9 cellular contexts compared by ENCODE assay signal in the genomic region with DNA sequence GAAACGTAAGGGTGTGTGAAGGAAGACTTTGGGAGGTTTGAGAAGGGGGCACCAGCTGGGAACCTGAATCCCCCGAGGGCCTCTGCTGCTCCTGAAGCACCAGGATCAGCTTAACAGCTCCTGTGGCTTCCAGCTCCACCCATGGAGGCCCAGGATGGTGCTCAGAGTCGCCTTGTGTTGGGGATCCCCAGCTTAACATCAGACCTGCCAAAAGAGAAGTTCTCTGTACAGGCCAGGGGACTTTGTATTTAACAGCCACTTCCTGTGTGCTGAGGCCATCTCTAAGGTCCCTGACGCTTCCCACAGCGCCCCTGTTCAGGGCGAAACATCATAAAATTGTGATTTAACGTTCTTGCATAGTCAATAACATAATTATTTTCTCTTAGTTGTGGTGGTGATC.
DNase-seq lines count a peak whose midpoint lies in the region; ATAC-seq and TF ChIP-seq lines count a peak whose summit lies in the region.
"Had no signal": no experiment of that assay in that cellular context is flagged by ENCODE, and none has a peak within 500 bp of the region (broad histone marks: within the 10 kb centered on the region; RNA-seq: fewer than 3 reads in every experiment).

No MANE protein-coding gene starts in this region.

- CTCF ChIA-PET in activated naive CD4-positive, alpha-beta T cell treated with anti-CD3 and anti-CD28 coated beads, Interleukin-2, amount 10 ng/mL, durations not matched to agents 7 days and 5 days (lab: Charles Lee): interaction anchor here (0.9 to 1.1 kb wide), 2 partner anchors 39 to 140 kb away, joined by 3 to 4 read pairs; no protein-coding TSS in a partner anchor

- H3K4me1 Mint-ChIP-seq in activated naive CD4-positive, alpha-beta T cell treated with anti-CD3 and anti-CD28 coated beads, Interleukin-2, amount 10 ng/mL, durations not matched to agents 7 days and 5 days: peaks cover 60% of the 10 kb centered on the region
- peaks cover 84% of the 10 kb centered on the region for H3K4me1 Mint-ChIP-seq in activated T-cell treated with anti-CD3 and anti-CD28 coated beads, Interleukin-2, amount 50 U/mL, for 72 hours (ENCODE audit: low read depth)
- H3K4me1 Mint-ChIP-seq in type B pancreatic cell (ENCODE audit: unreplicated experiment): peaks cover 34% of the 10 kb centered on the region

- H3K27me3 ChIP-seq in MG63: no peaks in the 10 kb centered on the region

- H3K27ac Mint-ChIP-seq in activated naive CD4-positive, alpha-beta T cell treated with anti-CD3 and anti-CD28 coated beads, Interleukin-2, amount 10 ng/mL, durations not matched to agents 7 days and 5 days: peak overlapping the region; percentile 58
- peak overlapping the region; percentile 97 for H3K27ac Mint-ChIP-seq in activated T-cell treated with anti-CD3 and anti-CD28 coated beads, Interleukin-2, amount 50 U/mL, for 72 hours
- peak overlapping the region; percentile 68 for H3K27ac Mint-ChIP-seq in type B pancreatic cell

- in situ Hi-C loops in G401 (cut with HindIII; ENCODE audit: low sequenced_read_pairs): no loop called here

- no peak for TF ChIP-seq CTCF in type B pancreatic cell (conservative IDR thresholded peaks at IDR 0.05)

- H3K4me3 Mint-ChIP-seq in activated naive CD4-positive, alpha-beta T cell treated with anti-CD3 and anti-CD28 coated beads, Interleukin-2, amount 10 ng/mL, durations not matched to agents 7 days and 5 days: no peak overlapping the region
- peak overlapping the region; percentile 22 to 58 for H3K4me3 Mint-ChIP-seq in activated T-cell treated with anti-CD3 and anti-CD28 coated beads, Interleukin-2, amount 50 U/mL, for 72 hours
- H3K4me3 Mint-ChIP-seq in type B pancreatic cell: no peak overlapping the region
- H3K4me3 Mint-ChIP-seq: CD14-positive monocyte had no signal

- peaks cover 74% of the 10 kb centered on the region for H3K36me3 Mint-ChIP-seq in activated naive CD4-positive, alpha-beta T cell treated with anti-CD3 and anti-CD28 coated beads, Interleukin-2, amount 10 ng/mL, durations not matched to agents 7 days and 5 days
- H3K36me3 Mint-ChIP-seq in activated T-cell treated with anti-CD3 and anti-CD28 coated beads, Interleukin-2, amount 50 U/mL, for 72 hours (ENCODE audit: insufficient read depth in 2 of 2): peaks cover 12 to 54% of the 10 kb centered on the region in 2 donors
- peaks cover 38% of the 10 kb centered on the region for H3K36me3 Mint-ChIP-seq in type B pancreatic cell

- no peak overlapping the region for H3K4me3 ChIP-seq in MG63

- peak; percentile 89 for ATAC-seq in HG02981 (IDR thresholded peaks at IDR 0.05; ENCODE audit: unreplicated experiment)
- peak; percentile 79 to 85 for ATAC-seq in activated T-cell treated with anti-CD3 and anti-CD28 coated beads, Interleukin-2, amount 50 U/mL, for 72 hours (replicated peaks in 1 of 2)

- no peak for DNase-seq in activated naive CD4-positive, alpha-beta T cell treated with anti-CD3 and anti-CD28 coated beads, Interleukin-2, amount 10 ng/mL, durations not matched to agents 7 days and 5 days
- DNase-seq in activated naive CD4-positive, alpha-beta T cell treated with Interleukin-2 at 50 U/mL for 16 hours: no peak
- peak; percentile 25 to 32 for DNase-seq in activated T-cell treated with anti-CD3 and anti-CD28 coated beads, Interleukin-2, amount 50 U/mL, for 72 hours
- DNase-seq in type B pancreatic cell (ENCODE audit: extremely low spot score, unreplicated experiment) (no peak), G401 (ENCODE audit: low spot score) (no peak), MG63 (no peak), NCI-H748 treated with DMSO at 0.1 percent for 48 hours (lab: John Stamatoyannopoulos, UW) (no peak)

- H3K9me3 Mint-ChIP-seq in activated naive CD4-positive, alpha-beta T cell treated with anti-CD3 and anti-CD28 coated beads, Interleukin-2, amount 10 ng/mL, durations not matched to agents 7 days and 5 days: peaks cover 6% of the 10 kb centered on the region
- no peaks in the 10 kb centered on the region for H3K9me3 Mint-ChIP-seq in activated T-cell treated with anti-CD3 and anti-CD28 coated beads, Interleukin-2, amount 50 U/mL, for 72 hours
- H3K9me3 Mint-ChIP-seq in type B pancreatic cell: peaks cover 6% of the 10 kb centered on the region

- H3K27me3 Mint-ChIP-seq in activated naive CD4-positive, alpha-beta T cell treated with anti-CD3 and anti-CD28 coated beads, Interleukin-2, amount 10 ng/mL, durations not matched to agents 7 days and 5 days: no peaks in the 10 kb centered on the region
- no peaks in the 10 kb centered on the region for H3K27me3 Mint-ChIP-seq in activated T-cell treated with anti-CD3 and anti-CD28 coated beads, Interleukin-2, amount 50 U/mL, for 72 hours (ENCODE audit: low read depth)
- H3K27me3 Mint-ChIP-seq in type B pancreatic cell: no peaks in the 10 kb centered on the region

- no peaks in the 10 kb centered on the region for H3K36me3 ChIP-seq in MG63

- 0 out of 2 replicates have a peak, but pooled peaks cover 2% of the 10 kb centered on the region for H3K9me3 ChIP-seq in MG63

Comparison
In these comparisons a context has a peak if more than half of its experiments do, and no peak if none do; other contexts are left out.
1. DNase-seq: peak in activated T-cell treated with anti-CD3 and anti-CD28 coated beads, Interleukin-2, amount 50 U/mL, for 72 hours (2 of 2); none in activated naive CD4-positive, alpha-beta T cell treated with anti-CD3 and anti-CD28 coated beads, Interleukin-2, amount 10 ng/mL, durations not matched to agents 7 days and 5 days (single experiment), activated naive CD4-positive, alpha-beta T cell treated with Interleukin-2 at 50 U/mL for 16 hours (single experiment), type B pancreatic cell (single experiment), G401 (single experiment), MG63 (single experiment) and NCI-H748 treated with DMSO at 0.1 percent for 48 hours (single experiment).
2. H3K4me3 Mint-ChIP-seq: peak in activated T-cell treated with anti-CD3 and anti-CD28 coated beads, Interleukin-2, amount 50 U/mL, for 72 hours (2 of 2); none in activated naive CD4-positive, alpha-beta T cell treated with anti-CD3 and anti-CD28 coated beads, Interleukin-2, amount 10 ng/mL, durations not matched to agents 7 days and 5 days (single experiment) and type B pancreatic cell (single experiment).
3. Peak in every context shown above with its lines, with median percentiles within 50 percentile points of each other: H3K27ac Mint-ChIP-seq.